ENCODE assay signal across 11 cellular contexts in genomic region chr7:29265208-29265923, GRCh38.
DNase-seq lines count a peak whose midpoint lies in the region; ATAC-seq lines count a peak whose summit lies in the region.
"Had no signal": no experiment of that assay in that cellular context is flagged by ENCODE, and none has a peak within 500 bp of the region (broad histone marks: within the 10 kb centered on the region; RNA-seq: fewer than 3 reads in every experiment).

No MANE protein-coding gene starts in this region.

- H3K27ac Mint-ChIP-seq in activated T-helper 17 cell treated with anti-CD3 and anti-CD28 coated beads, Interleukin-2, amount 50 U/mL, for 72 hours, result no peak overlapping the region
- H3K27ac Mint-ChIP-seq: stimulated activated naive CD8-positive, alpha-beta T cell treated with anti-CD3 and anti-CD28 coated beads, Interleukin-15, Interleukin-2, amounts not matched to agents 100 ng/mL and 50 ng/mL, for 24 hours had no signal

- DNase-seq in A172 (ENCODE audit: low spot score), result peak; percentile 80
- peak; percentile 37 for DNase-seq in GM03348 (ENCODE audit: low spot score)
- DNase-seq in left ventricle myocardium superior, result no peak
- DNase-seq: H9, NCI-H2227 treated with DMSO at 0.1 percent for 48 hours had no signal

- H3K9me3 Mint-ChIP-seq in activated T-helper 17 cell treated with anti-CD3 and anti-CD28 coated beads, Interleukin-2, amount 50 U/mL, for 72 hours, result no peaks in the 10 kb centered on the region
- H3K9me3 Mint-ChIP-seq: stimulated activated naive CD8-positive, alpha-beta T cell treated with anti-CD3 and anti-CD28 coated beads, Interleukin-15, Interleukin-2, amounts not matched to agents 100 ng/mL and 50 ng/mL, for 24 hours had no signal

- no peaks in the 10 kb centered on the region for H3K27me3 Mint-ChIP-seq in activated T-helper 17 cell treated with anti-CD3 and anti-CD28 coated beads, Interleukin-2, amount 50 U/mL, for 72 hours
- H3K27me3 Mint-ChIP-seq: stimulated activated naive CD8-positive, alpha-beta T cell treated with anti-CD3 and anti-CD28 coated beads, Interleukin-15, Interleukin-2, amounts not matched to agents 100 ng/mL and 50 ng/mL, for 24 hours had no signal

- intact Hi-C loops in left ventricle myocardium superior (cut with micrococcal nuclease), result no loop called here

- H3K4me3 Mint-ChIP-seq in activated T-helper 17 cell treated with anti-CD3 and anti-CD28 coated beads, Interleukin-2, amount 50 U/mL, for 72 hours, result no peak overlapping the region
- H3K4me3 Mint-ChIP-seq: H9; stimulated activated naive CD8-positive, alpha-beta T cell treated with anti-CD3 and anti-CD28 coated beads, Interleukin-15, Interleukin-2, amounts not matched to agents 100 ng/mL and 50 ng/mL, for 24 hours had no signal

- peak; percentile 76 for ATAC-seq in activated T-helper 17 cell treated with anti-CD3 and anti-CD28 coated beads, Interleukin-2, amount 50 U/mL, for 72 hours (replicated peaks)
- ATAC-seq in left ventricle myocardium superior, result peak; percentile 59
- ATAC-seq in HG03045 (IDR thresholded peaks at IDR 0.05; ENCODE audit: unreplicated experiment), result no peak
- no peak for ATAC-seq in HG02610 (IDR thresholded peaks at IDR 0.05; ENCODE audit: unreplicated experiment)
- no peak for ATAC-seq in GM21447 (IDR thresholded peaks at IDR 0.05; ENCODE audit: unreplicated experiment)
- no peak for ATAC-seq in GM18867 (IDR thresholded peaks at IDR 0.05; ENCODE audit: unreplicated experiment)

- no peaks in the 10 kb centered on the region for H3K36me3 Mint-ChIP-seq in activated T-helper 17 cell treated with anti-CD3 and anti-CD28 coated beads, Interleukin-2, amount 50 U/mL, for 72 hours (ENCODE audit: low read depth)

- peaks cover 5% of the 10 kb centered on the region for H3K4me1 Mint-ChIP-seq in activated T-helper 17 cell treated with anti-CD3 and anti-CD28 coated beads, Interleukin-2, amount 50 U/mL, for 72 hours

Comparison
In these comparisons a context has a peak if more than half of its experiments do, and no peak if none do; other contexts are left out.
1. ATAC-seq: peak in activated T-helper 17 cell treated with anti-CD3 and anti-CD28 coated beads, Interleukin-2, amount 50 U/mL, for 72 hours (single experiment) and left ventricle myocardium superior (single experiment); none in HG03045 (single experiment), HG02610 (single experiment), GM21447 (single experiment) and GM18867 (single experiment).